12 cellular contexts compared by ENCODE assay signal in genomic region chr18:76487782-76488181, GRCh38. TPM values are rescaled to one million over a fixed set of nuclear protein-coding genes. Genes with fewer than 3 reads are reported as not detected.
DNase-seq lines count a peak whose midpoint lies in the region; ATAC-seq lines count a peak whose summit lies in the region.
"Had no signal": no experiment of that assay in that cellular context is flagged by ENCODE, and none has a peak within 500 bp of the region (broad histone marks: within the 10 kb centered on the region; RNA-seq: fewer than 3 reads in every experiment).

No MANE protein-coding gene starts in this region.

- H3K9me3 Mint-ChIP-seq in dendritic cell treated with granulocyte-macrophage colony-stimulating factor and Interleukin-4, amounts not matched to agents 40 ng/mL and 50 ng/mL, for 4 days, result no peaks in the 10 kb centered on the region
- no peaks in the 10 kb centered on the region for H3K9me3 Mint-ChIP-seq in activated CD4-positive, alpha-beta memory T cell treated with anti-CD3 and anti-CD28 coated beads for 36 hours
- H3K9me3 Mint-ChIP-seq: activated T-helper 1 cell treated with anti-CD3 and anti-CD28 coated beads, Interleukin-12 subunit alpha, Interleukin-12 subunit beta, Interleukin-2, Interleukin-4 antibody, amounts not matched to agents 30 ng/mL and 10 ng/mL and 1 ng/mL, durations not matched to agents 14 hours and 24 hours and 36 hours; CD8-positive, alpha-beta memory T cell; central memory CD8-positive, alpha-beta T cell had no signal

- intact Hi-C loops in dendritic cell treated with granulocyte-macrophage colony-stimulating factor and Interleukin-4, amounts not matched to agents 40 ng/mL and 50 ng/mL, for 4 days (cut with micrococcal nuclease), result loop anchor here (5.0 to 10.0 kb wide), 3 partner anchors 80 to 197 kb away; no protein-coding TSS in a partner anchor
- intact Hi-C loops in activated CD4-positive, alpha-beta memory T cell treated with anti-CD3 and anti-CD28 coated beads for 36 hours (cut with micrococcal nuclease), result no loop called here

- DNase-seq in DMS 273 (lab: John Stamatoyannopoulos, UW; ENCODE audit: unreplicated experiment) (peak; percentile 77), MV-4-11 (lab: John Stamatoyannopoulos, UW) (peak; percentile 21), RKO (ENCODE audit: low spot score) (no peak), cortex of kidney (lab: John Stamatoyannopoulos, UW) (no peak)
- DNase-seq in activated CD4-positive, alpha-beta memory T cell treated with anti-CD3 and anti-CD28 coated beads for 36 hours, result no peak
- DNase-seq: activated CD4-positive, CD25-positive, alpha-beta regulatory T cell; CD8-positive, alpha-beta memory T cell had no signal

- no peak overlapping the region for H2AFZ ChIP-seq in neuron (ENCODE audit: low read depth, low read length)

- H3K4me1 Mint-ChIP-seq in dendritic cell treated with granulocyte-macrophage colony-stimulating factor and Interleukin-4, amounts not matched to agents 40 ng/mL and 50 ng/mL, for 4 days (ENCODE audit: low read depth), result peaks cover 85% of the 10 kb centered on the region
- peaks cover 16% of the 10 kb centered on the region for H3K4me1 Mint-ChIP-seq in activated CD4-positive, alpha-beta memory T cell treated with anti-CD3 and anti-CD28 coated beads for 36 hours (ENCODE audit: low read depth)

- H3K36me3 ChIP-seq in neuron (ENCODE audit: insufficient read depth, low read length), result peaks cover 12% of the 10 kb centered on the region

- H3K9me3 ChIP-seq in neuron (ENCODE audit: low read length), result no peaks in the 10 kb centered on the region

- H3K27ac Mint-ChIP-seq in dendritic cell treated with granulocyte-macrophage colony-stimulating factor and Interleukin-4, amounts not matched to agents 40 ng/mL and 50 ng/mL, for 4 days, result peak overlapping the region; percentile 15
- H3K27ac Mint-ChIP-seq in activated CD4-positive, alpha-beta memory T cell treated with anti-CD3 and anti-CD28 coated beads for 36 hours, result no peak overlapping the region
- H3K27ac Mint-ChIP-seq: activated T-helper 1 cell treated with anti-CD3 and anti-CD28 coated beads, Interleukin-12 subunit alpha, Interleukin-12 subunit beta, Interleukin-2, Interleukin-4 antibody, amounts not matched to agents 30 ng/mL and 10 ng/mL and 1 ng/mL, durations not matched to agents 14 hours and 24 hours and 36 hours had no signal

- CTCF ChIA-PET in activated CD4-positive, alpha-beta memory T cell treated with anti-CD3 and anti-CD28 coated beads for 36 hours (lab: Charles Lee), result interaction anchor here (1.1 kb wide), 1 partner anchor 222 kb away, joined by 3 read pairs; no protein-coding TSS in a partner anchor

- peaks cover 53% of the 10 kb centered on the region for H3K4me1 ChIP-seq in neuron (ENCODE audit: insufficient read depth, low read length)

- H3K4me3 Mint-ChIP-seq in dendritic cell treated with granulocyte-macrophage colony-stimulating factor and Interleukin-4, amounts not matched to agents 40 ng/mL and 50 ng/mL, for 4 days, result no peak overlapping the region
- H3K4me3 Mint-ChIP-seq in activated CD4-positive, alpha-beta memory T cell treated with anti-CD3 and anti-CD28 coated beads for 36 hours, result no peak overlapping the region
- H3K4me3 Mint-ChIP-seq: activated T-helper 1 cell treated with anti-CD3 and anti-CD28 coated beads, Interleukin-12 subunit alpha, Interleukin-12 subunit beta, Interleukin-2, Interleukin-4 antibody, amounts not matched to agents 30 ng/mL and 10 ng/mL and 1 ng/mL, durations not matched to agents 14 hours and 24 hours and 36 hours; central memory CD8-positive, alpha-beta T cell had no signal

- H3K27me3 ChIP-seq in neuron (ENCODE audit: insufficient read depth, low read length), result no peaks in the 10 kb centered on the region

- H3K27me3 Mint-ChIP-seq in dendritic cell treated with granulocyte-macrophage colony-stimulating factor and Interleukin-4, amounts not matched to agents 40 ng/mL and 50 ng/mL, for 4 days, result no peaks in the 10 kb centered on the region
- peaks cover 46% of the 10 kb centered on the region for H3K27me3 Mint-ChIP-seq in activated CD4-positive, alpha-beta memory T cell treated with anti-CD3 and anti-CD28 coated beads for 36 hours

- H3K36me3 Mint-ChIP-seq in dendritic cell treated with granulocyte-macrophage colony-stimulating factor and Interleukin-4, amounts not matched to agents 40 ng/mL and 50 ng/mL, for 4 days (ENCODE audit: low read depth), result peaks cover 57% of the 10 kb centered on the region
- no peaks in the 10 kb centered on the region for H3K36me3 Mint-ChIP-seq in activated CD4-positive, alpha-beta memory T cell treated with anti-CD3 and anti-CD28 coated beads for 36 hours
- H3K36me3 Mint-ChIP-seq: CD8-positive, alpha-beta memory T cell had no signal

- POLR2A ChIA-PET in activated CD4-positive, alpha-beta memory T cell treated with anti-CD3 and anti-CD28 coated beads for 36 hours (lab: Charles Lee), result no interaction called here

- H3K4me3 ChIP-seq in neuron (ENCODE audit: low read length), result peak overlapping the region; percentile 7

- no peak for ATAC-seq in HG02870 (IDR thresholded peaks at IDR 0.05; ENCODE audit: unreplicated experiment)

RNA-seq across cellular contexts. Expression of gene ZNF516, which starts 7.3 kb away (rescaled TPM):
- 1 to 10 TPM; 2.7 to 4.8 TPM for total RNA-seq in activated CD4-positive, alpha-beta memory T cell treated with anti-CD3 and anti-CD28 coated beads for 36 hours

Comparison
In these comparisons a context has a peak if more than half of its experiments do, and no peak if none do; other contexts are left out.
1. DNase-seq: peak in DMS 273 (single experiment) and MV-4-11 (single experiment); none in activated CD4-positive, alpha-beta memory T cell treated with anti-CD3 and anti-CD28 coated beads for 36 hours (single experiment), RKO (single experiment) and cortex of kidney (single experiment).